Comparison of ENCODE assay signal across 12 cellular contexts in the genomic region with DNA sequence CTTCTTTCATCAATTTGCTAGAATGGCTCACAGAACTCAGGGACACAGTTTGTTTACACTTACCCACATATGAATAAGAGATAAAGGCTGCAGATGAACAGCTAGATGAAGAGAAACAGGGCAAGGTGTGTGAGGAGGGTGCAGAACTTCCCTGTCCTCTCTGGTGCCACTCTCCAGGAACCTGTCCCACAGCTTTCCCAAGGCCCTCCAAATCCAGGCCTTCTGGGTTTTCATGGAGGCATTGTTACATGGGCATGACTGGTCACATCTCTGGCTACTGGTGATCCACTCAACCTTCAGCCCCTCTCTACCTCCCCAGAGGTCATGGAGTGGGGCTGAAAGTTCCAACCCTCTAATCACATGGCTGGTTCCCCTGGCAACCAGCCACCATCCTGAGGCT.
DNase-seq lines count a peak whose midpoint lies in the region; ATAC-seq and TF ChIP-seq lines count a peak whose summit lies in the region.
"Had no signal": no experiment of that assay in that cellular context is flagged by ENCODE, and none has a peak within 500 bp of the region (broad histone marks: within the 10 kb centered on the region; RNA-seq: fewer than 3 reads in every experiment).

No MANE protein-coding gene starts in this region.

- no peaks in the 10 kb centered on the region for H3K27me3 ChIP-seq in AG04450 (ENCODE audit: control insufficient read depth, insufficient read depth, low read length)
- H3K27me3 ChIP-seq in adipocyte (replicated peaks; ENCODE audit: control insufficient read depth, insufficient read depth, low read length) = no peaks in the 10 kb centered on the region
- no peaks in the 10 kb centered on the region for H3K27me3 ChIP-seq in liver (ENCODE audit: control insufficient read depth in 4 of 4, insufficient read depth in 4 of 4, low read length in 3 of 4)
- no peaks in the 10 kb centered on the region for H3K27me3 ChIP-seq in skeletal muscle tissue (ENCODE audit: control insufficient read depth in 3 of 3, insufficient read depth in 3 of 3, low read length in 3 of 3)

- H3K9me3 ChIP-seq in AG04450 (ENCODE audit: control insufficient read depth, insufficient read depth, low read length) (no peaks in the 10 kb centered on the region), adipocyte (ENCODE audit: control insufficient read depth, low read length) (no peaks in the 10 kb centered on the region), liver (ENCODE audit: control insufficient read depth in 4 of 4, low read length in 3 of 4) (no peaks in the 10 kb centered on the region), skeletal muscle tissue (ENCODE audit: control insufficient read depth in 3 of 3, low read length in 3 of 3) (no peaks in the 10 kb centered on the region)

- H3K9ac ChIP-seq in adipocyte (ENCODE audit: low read length) = peak overlapping the region; percentile 80
- no peak overlapping the region for H3K9ac ChIP-seq in liver (ENCODE audit: low read depth in 1 of 2, low read length in 2 of 2)
- H3K9ac ChIP-seq in skeletal muscle tissue (ENCODE audit: low read depth in 1 of 3, low read length in 3 of 3) = peak overlapping the region in 2 of 3 donors; percentile 47 to 66

- ATAC-seq in HG02973 (IDR thresholded peaks at IDR 0.05; ENCODE audit: unreplicated experiment) = no peak
- no peak for ATAC-seq in HG02852 (IDR thresholded peaks at IDR 0.05; ENCODE audit: unreplicated experiment)

- peak overlapping the region; percentile 96 for H3K27ac ChIP-seq in AG04450 (ENCODE audit: low read depth, low read length)
- H3K27ac ChIP-seq in liver (ENCODE audit: low read depth in 1 of 2, low read length in 2 of 2) = peak overlapping the region; percentile 74 to 91
- peak overlapping the region; percentile 80 for H3K27ac ChIP-seq in skeletal muscle tissue (ENCODE audit: low read depth, low read length)

- no peak for DNase-seq in AG04450 (ENCODE audit: low read depth, low spot score)
- DNase-seq in adipocyte (ENCODE audit: low read depth) = no peak
- DNase-seq in SW480 (ENCODE audit: low spot score) = no peak
- DNase-seq in NCI-H748 treated with DMSO at 0.1 percent for 48 hours (lab: John Stamatoyannopoulos, UW) = no peak
- DNase-seq: activated CD4-positive, alpha-beta T cell treated with anti-CD3 and anti-CD28 coated beads, Interleukin-2, amount 50 U/mL, for 1 hour; DND-41; NCI-H2171; T-helper 2 cell had no signal

- no peak for TF ChIP-seq RAD21 in liver (IDR thresholded peaks at IDR 0.05)

- CTCF ChIA-PET in AG04450 (lab: Charles Lee) = interaction anchor here (0.6 kb wide), 1 partner anchor 27 kb away, joined by 3 read pairs; no protein-coding TSS in a partner anchor

- H3K4me3 ChIP-seq in AG04450 (ENCODE audit: low read depth, low read length) (no peak overlapping the region), adipocyte (ENCODE audit: low read length) (peak overlapping the region; percentile 55), liver (ENCODE audit: low read depth in 1 of 3, low read length in 3 of 3) (no peak overlapping the region), skeletal muscle tissue (ENCODE audit: low read length in 3 of 3) (peak overlapping the region; percentile 3 to 13 (median 6))

- no peak for TF ChIP-seq CTCF in AG04450 (IDR thresholded peaks at IDR 0.05; ENCODE audit: low read depth, low read length)
- TF ChIP-seq CTCF in liver (IDR thresholded peaks at IDR 0.05; ENCODE audit: low read depth, low read length, missing input control) = no peak

- H3K36me3 ChIP-seq in adipocyte (ENCODE audit: control insufficient read depth, insufficient read depth, low read length, severe bottlenecking) (peaks cover 42% of the 10 kb centered on the region), liver (ENCODE audit: control insufficient read depth in 4 of 4, insufficient read depth in 3 of 4, low read depth in 1 of 4, low read length in 3 of 4) (peaks cover 0 to 5% (median 4%) of the 10 kb centered on the region in 4 donors), skeletal muscle tissue (ENCODE audit: control insufficient read depth in 3 of 3, insufficient read depth in 3 of 3, low read length in 3 of 3) (peaks cover 6 to 17% (median 17%) of the 10 kb centered on the region in 3 donors)

- H3K4me1 ChIP-seq in adipocyte (ENCODE audit: control insufficient read depth, insufficient read depth, low read length) = peaks cover 60% of the 10 kb centered on the region
- peaks cover 8 to 29% (median 18%) of the 10 kb centered on the region in 4 donors for H3K4me1 ChIP-seq in liver (ENCODE audit: control insufficient read depth in 4 of 4, insufficient read depth in 4 of 4, low read length in 3 of 4)
- peaks cover 29 to 39% (median 34%) of the 10 kb centered on the region in 3 donors for H3K4me1 ChIP-seq in skeletal muscle tissue (ENCODE audit: control insufficient read depth in 3 of 3, insufficient read depth in 3 of 3, low read length in 3 of 3)

- POLR2A ChIA-PET in AG04450 (lab: Yijun Ruan, JAX) = interaction anchor here (0.9 to 1.7 kb wide), 8 partner anchors 13 to 74 kb away, joined by 3 to 11 read pairs (median 6); partner anchors contain the start of gene ITGB5

TF ChIP-seq in liver, 16 proteins besides CTCF, POLR2A, EP300 and RAD21:
- TF ChIP-seq, protein P1, sequence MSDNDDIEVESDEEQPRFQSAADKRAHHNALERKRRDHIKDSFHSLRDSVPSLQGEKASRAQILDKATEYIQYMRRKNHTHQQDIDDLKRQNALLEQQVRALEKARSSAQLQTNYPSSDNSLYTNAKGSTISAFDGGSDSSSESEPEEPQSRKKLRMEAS (IDR thresholded peaks at IDR 0.05) = no peak
TF ChIP-seq in liver: peak in this region for 0.

Comparison
In these comparisons a context has a peak if more than half of its experiments do, and no peak if none do; other contexts are left out.
1. H3K4me3 ChIP-seq: peak in adipocyte (single experiment) and skeletal muscle tissue (3 of 3); none in AG04450 (single experiment) and liver (0 of 3).
2. H3K9ac ChIP-seq: peak in adipocyte (single experiment) and skeletal muscle tissue (2 of 3); none in liver (0 of 2).
3. Peak in every context shown above with its lines, with median percentiles within 50 percentile points of each other: H3K27ac ChIP-seq.